Comparison of ENCODE assay signal across 29 cellular contexts in genomic region chr1:37685722-37686121, GRCh38. TPM values are rescaled to one million over a fixed set of nuclear protein-coding genes. Genes with fewer than 3 reads are reported as not detected.
"Had no signal": no experiment of that assay in that cellular context is flagged by ENCODE, and none has a peak within 500 bp of the region (broad histone marks: within the 10 kb centered on the region; RNA-seq: fewer than 3 reads in every experiment).

No MANE protein-coding gene starts in this region.

- H3K27ac Mint-ChIP-seq: activated CD8-positive, alpha-beta memory T cell treated with anti-CD3 and anti-CD28 coated beads, Interleukin-2, amount 10 ng/mL, durations not matched to agents 7 days and 5 days had no signal

- H3K27me3 Mint-ChIP-seq: activated CD8-positive, alpha-beta memory T cell treated with anti-CD3 and anti-CD28 coated beads, Interleukin-2, amount 10 ng/mL, durations not matched to agents 7 days and 5 days; central memory CD8-positive, alpha-beta T cell; T-cell had no signal

- H3K27ac ChIP-seq: ascending aorta, body of pancreas, SK-N-MC, VCaP had no signal

- DNase-seq: activated CD4-positive, alpha-beta T cell treated with anti-CD3 and anti-CD28 coated beads for 4 hours; activated CD4-positive, CD25-positive, alpha-beta regulatory T cell; activated CD8-positive, alpha-beta memory T cell treated with anti-CD3 and anti-CD28 coated beads, Interleukin-2, amount 10 ng/mL, durations not matched to agents 7 days and 5 days; activated effector memory CD4-positive, alpha-beta T cell treated with Interleukin-2 at 50 U/mL for 16 hours; activated naive CD4-positive, alpha-beta T cell; amniotic stem cell; body of pancreas; Kasumi-1; KBM-7; NCI-H1048; NCI-H1417; NCI-H2029; NCI-H2107; NCI-H2171 treated with DMSO at 0.1 percent for 48 hours; NCI-H226; NCI-H526; NCI-H82; NK-92 treated with Interleukin-12 subunit alpha and Interleukin-12 subunit beta, amount 100 ng/mL, for 24 hours; OCI-M1; RPMI8226; T-cell had no signal

- H3K9me3 Mint-ChIP-seq: central memory CD8-positive, alpha-beta T cell; T-cell had no signal

- H3K4me3 ChIP-seq: ascending aorta, body of pancreas, SK-N-MC had no signal

- H3K9me3 ChIP-seq: ascending aorta, body of pancreas had no signal

- ATAC-seq: activated CD8-positive, alpha-beta memory T cell treated with anti-CD3 and anti-CD28 coated beads, Interleukin-2, amount 10 ng/mL, durations not matched to agents 7 days and 5 days; body of pancreas; Panc1; Right ventricle myocardium inferior; T-cell had no signal

- H3K4me3 Mint-ChIP-seq: activated CD8-positive, alpha-beta memory T cell treated with anti-CD3 and anti-CD28 coated beads, Interleukin-2, amount 10 ng/mL, durations not matched to agents 7 days and 5 days; central memory CD8-positive, alpha-beta T cell; T-cell had no signal

- H3K27me3 ChIP-seq: ascending aorta, body of pancreas had no signal

RNA-seq across cellular contexts. Expression of gene CDCA8, which starts 6.6 kb away (rescaled TPM):
- total RNA-seq: body of pancreas had no signal

RNA-seq across cellular contexts. Expression of gene RSPO1, which starts 51.0 kb away (rescaled TPM):
- total RNA-seq: activated CD8-positive, alpha-beta memory T cell treated with anti-CD3 and anti-CD28 coated beads, Interleukin-2, amount 10 ng/mL, durations not matched to agents 7 days and 5 days; ascending aorta; NCI-H460; Right ventricle myocardium inferior; T-cell; T-helper 2 cell treated with Interferon-gamma antibody and Interleukin-4, amounts not matched to agents 100 ng/mL and 5 ng/mL, for 36 hours had no signal
